Comparison of ENCODE assay signal across 8 cellular contexts in genomic region chr12:9721394-9722092, GRCh38. TPM values are rescaled to one million over a fixed set of nuclear protein-coding genes. Genes with fewer than 3 reads are reported as not detected.
DNase-seq lines count a peak whose midpoint lies in the region; ATAC-seq and TF ChIP-seq lines count a peak whose summit lies in the region.

No MANE protein-coding gene starts in this region.

- H3K9me3 Mint-ChIP-seq in activated CD4-positive, alpha-beta T cell treated with anti-CD3 and anti-CD28 coated beads for 36 hours (ENCODE audit: low read depth) = no peaks in the 10 kb centered on the region
- no peaks in the 10 kb centered on the region for H3K9me3 Mint-ChIP-seq in chondrocyte (ENCODE audit: low read depth)

- DNase-seq in DMS53 (lab: John Stamatoyannopoulos, UW) = peak; percentile 90
- DNase-seq in fibroblast of gingiva (ENCODE audit: low read depth) = peak; percentile 20
- DNase-seq in NCI-H146 (lab: John Stamatoyannopoulos, UW) = no peak
- DNase-seq in activated CD4-positive, alpha-beta T cell treated with anti-CD3 and anti-CD28 coated beads for 36 hours = no peak
- no peak for DNase-seq in islet precursor cell
- DNase-seq in chondrocyte (ENCODE audit: low spot score) = no peak

- CTCF ChIA-PET in activated CD4-positive, alpha-beta T cell treated with anti-CD3 and anti-CD28 coated beads for 36 hours (lab: Charles Lee) = interaction anchor here (0.5 to 2.1 kb wide), 10 partner anchors 10 to 92 kb away, joined by 3 to 12 read pairs (median 6); no protein-coding TSS in a partner anchor

- H3K27me3 Mint-ChIP-seq in activated CD4-positive, alpha-beta T cell treated with anti-CD3 and anti-CD28 coated beads for 36 hours = no peaks in the 10 kb centered on the region
- H3K27me3 Mint-ChIP-seq in chondrocyte (ENCODE audit: low read depth) = peaks cover 6% of the 10 kb centered on the region

- no peak for TF ChIP-seq CTCF in chondrocyte (IDR thresholded peaks at IDR 0.05)

- no peak overlapping the region for H3K27ac Mint-ChIP-seq in activated CD4-positive, alpha-beta T cell treated with anti-CD3 and anti-CD28 coated beads for 36 hours
- no peak overlapping the region for H3K27ac Mint-ChIP-seq in chondrocyte (ENCODE audit: unreplicated experiment)

- POLR2A ChIA-PET in activated CD4-positive, alpha-beta T cell treated with anti-CD3 and anti-CD28 coated beads for 36 hours (lab: Charles Lee) = interaction anchor here (0.5 kb wide), 1 partner anchor 17 kb away, joined by 3 read pairs; no protein-coding TSS in a partner anchor

- intact Hi-C loops in activated CD4-positive, alpha-beta T cell treated with anti-CD3 and anti-CD28 coated beads for 36 hours (cut with DNase I, micrococcal nuclease) = loop anchor here in 1 of 2 experiments (10.0 kb wide), 1 partner anchor 387 kb away; no protein-coding TSS in a partner anchor

- ATAC-seq in GM21526 (IDR thresholded peaks at IDR 0.05; ENCODE audit: low FRiP score, unreplicated experiment) (peak; percentile 41), HG03571 (IDR thresholded peaks at IDR 0.05; ENCODE audit: unreplicated experiment) (peak; percentile 49)
- no peak for ATAC-seq in activated CD4-positive, alpha-beta T cell treated with anti-CD3 and anti-CD28 coated beads for 36 hours

- peaks cover 1% of the 10 kb centered on the region for H3K36me3 Mint-ChIP-seq in activated CD4-positive, alpha-beta T cell treated with anti-CD3 and anti-CD28 coated beads for 36 hours (ENCODE audit: low read depth)
- H3K36me3 Mint-ChIP-seq in chondrocyte (ENCODE audit: low read depth) = no peaks in the 10 kb centered on the region

- H3K4me1 Mint-ChIP-seq in activated CD4-positive, alpha-beta T cell treated with anti-CD3 and anti-CD28 coated beads for 36 hours = peaks cover 28% of the 10 kb centered on the region
- no peaks in the 10 kb centered on the region for H3K4me1 Mint-ChIP-seq in chondrocyte (ENCODE audit: low read depth)

- no peak overlapping the region for H3K4me3 Mint-ChIP-seq in activated CD4-positive, alpha-beta T cell treated with anti-CD3 and anti-CD28 coated beads for 36 hours
- no peak overlapping the region for H3K4me3 Mint-ChIP-seq in chondrocyte (ENCODE audit: unreplicated experiment)

RNA-seq across cellular contexts. Expression of gene CLECL1, which starts 11.4 kb away (rescaled TPM):
- total RNA-seq in activated CD4-positive, alpha-beta T cell treated with anti-CD3 and anti-CD28 coated beads for 36 hours = 1 to 10 TPM; 3.1 to 3.8 TPM
- total RNA-seq in chondrocyte = not detected in 3 replicates

RNA-seq across cellular contexts. Expression of gene CD69, which starts 39.2 kb away (rescaled TPM):
- total RNA-seq in activated CD4-positive, alpha-beta T cell treated with anti-CD3 and anti-CD28 coated beads for 36 hours = 100 to 1,000 TPM in 1 of 2 experiments, 10 to 100 TPM in 1; 97.9 to 127 TPM
- total RNA-seq in chondrocyte = not detected in 3 replicates

RNA-seq across cellular contexts. Expression of gene CLEC2D, which starts 52.0 kb away (rescaled TPM):
- 100 to 1,000 TPM; 190 to 212 TPM for total RNA-seq in activated CD4-positive, alpha-beta T cell treated with anti-CD3 and anti-CD28 coated beads for 36 hours
- total RNA-seq in chondrocyte = 3.7 to 5.1 TPM (median 4.6 TPM) in 3 replicates

Comparison
In these comparisons a context has a peak if more than half of its experiments do, and no peak if none do; other contexts are left out.
1. DNase-seq: peak in DMS53 (single experiment) and fibroblast of gingiva (single experiment); none in NCI-H146 (single experiment), activated CD4-positive, alpha-beta T cell treated with anti-CD3 and anti-CD28 coated beads for 36 hours (single experiment), islet precursor cell (single experiment) and chondrocyte (single experiment).
2. RNA of gene CD69, which starts 39.2 kb away (total RNA-seq): 97.9 to 127 TPM in activated CD4-positive, alpha-beta T cell treated with anti-CD3 and anti-CD28 coated beads for 36 hours; not detected in chondrocyte; every median in the first group is over 10 times any median in the second.
3. RNA of gene CLEC2D, which starts 52.0 kb away (total RNA-seq): 190 to 212 TPM in activated CD4-positive, alpha-beta T cell treated with anti-CD3 and anti-CD28 coated beads for 36 hours; 3.7 to 5.1 TPM in chondrocyte; every median in the first group is over 10 times any median in the second.